ENCODE assay signal across 4 cellular contexts in the genomic region with DNA sequence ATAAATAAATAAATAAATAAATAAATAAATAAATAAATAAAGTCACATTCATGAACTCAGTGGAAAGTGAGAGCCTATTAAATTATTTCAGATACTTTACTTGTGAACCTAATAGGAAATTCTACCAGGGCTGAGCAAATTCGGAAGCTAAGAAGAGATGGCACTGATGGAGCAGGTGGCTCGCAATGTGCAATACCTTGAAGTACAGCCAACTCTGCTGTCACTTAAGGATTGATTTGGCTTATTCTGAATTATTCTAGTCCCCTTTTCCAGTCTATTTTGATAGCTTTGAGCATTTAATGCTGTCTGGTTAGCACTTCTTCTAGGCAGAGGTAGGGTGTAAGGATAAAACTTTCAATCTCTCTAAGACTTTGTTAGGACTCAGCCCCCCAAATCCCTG.
"Had no signal": no experiment of that assay in that cellular context is flagged by ENCODE, and none has a peak within 500 bp of the region (broad histone marks: within the 10 kb centered on the region; RNA-seq: fewer than 3 reads in every experiment).

No MANE protein-coding gene starts in this region.

- DNase-seq: GM23248, GOT3, H7, IMR-90 had no signal
